ENCODE assay signal across 1 cellular context in genomic region chr1:200437556-200438203, GRCh38.
TF ChIP-seq lines count a peak whose summit lies in the region.

No MANE protein-coding gene starts in this region.

TF ChIP-seq in GM23338, 12 proteins besides CTCF, POLR2A, EP300 and RAD21 (continued from another document):
- TF ChIP-seq, protein P1, sequence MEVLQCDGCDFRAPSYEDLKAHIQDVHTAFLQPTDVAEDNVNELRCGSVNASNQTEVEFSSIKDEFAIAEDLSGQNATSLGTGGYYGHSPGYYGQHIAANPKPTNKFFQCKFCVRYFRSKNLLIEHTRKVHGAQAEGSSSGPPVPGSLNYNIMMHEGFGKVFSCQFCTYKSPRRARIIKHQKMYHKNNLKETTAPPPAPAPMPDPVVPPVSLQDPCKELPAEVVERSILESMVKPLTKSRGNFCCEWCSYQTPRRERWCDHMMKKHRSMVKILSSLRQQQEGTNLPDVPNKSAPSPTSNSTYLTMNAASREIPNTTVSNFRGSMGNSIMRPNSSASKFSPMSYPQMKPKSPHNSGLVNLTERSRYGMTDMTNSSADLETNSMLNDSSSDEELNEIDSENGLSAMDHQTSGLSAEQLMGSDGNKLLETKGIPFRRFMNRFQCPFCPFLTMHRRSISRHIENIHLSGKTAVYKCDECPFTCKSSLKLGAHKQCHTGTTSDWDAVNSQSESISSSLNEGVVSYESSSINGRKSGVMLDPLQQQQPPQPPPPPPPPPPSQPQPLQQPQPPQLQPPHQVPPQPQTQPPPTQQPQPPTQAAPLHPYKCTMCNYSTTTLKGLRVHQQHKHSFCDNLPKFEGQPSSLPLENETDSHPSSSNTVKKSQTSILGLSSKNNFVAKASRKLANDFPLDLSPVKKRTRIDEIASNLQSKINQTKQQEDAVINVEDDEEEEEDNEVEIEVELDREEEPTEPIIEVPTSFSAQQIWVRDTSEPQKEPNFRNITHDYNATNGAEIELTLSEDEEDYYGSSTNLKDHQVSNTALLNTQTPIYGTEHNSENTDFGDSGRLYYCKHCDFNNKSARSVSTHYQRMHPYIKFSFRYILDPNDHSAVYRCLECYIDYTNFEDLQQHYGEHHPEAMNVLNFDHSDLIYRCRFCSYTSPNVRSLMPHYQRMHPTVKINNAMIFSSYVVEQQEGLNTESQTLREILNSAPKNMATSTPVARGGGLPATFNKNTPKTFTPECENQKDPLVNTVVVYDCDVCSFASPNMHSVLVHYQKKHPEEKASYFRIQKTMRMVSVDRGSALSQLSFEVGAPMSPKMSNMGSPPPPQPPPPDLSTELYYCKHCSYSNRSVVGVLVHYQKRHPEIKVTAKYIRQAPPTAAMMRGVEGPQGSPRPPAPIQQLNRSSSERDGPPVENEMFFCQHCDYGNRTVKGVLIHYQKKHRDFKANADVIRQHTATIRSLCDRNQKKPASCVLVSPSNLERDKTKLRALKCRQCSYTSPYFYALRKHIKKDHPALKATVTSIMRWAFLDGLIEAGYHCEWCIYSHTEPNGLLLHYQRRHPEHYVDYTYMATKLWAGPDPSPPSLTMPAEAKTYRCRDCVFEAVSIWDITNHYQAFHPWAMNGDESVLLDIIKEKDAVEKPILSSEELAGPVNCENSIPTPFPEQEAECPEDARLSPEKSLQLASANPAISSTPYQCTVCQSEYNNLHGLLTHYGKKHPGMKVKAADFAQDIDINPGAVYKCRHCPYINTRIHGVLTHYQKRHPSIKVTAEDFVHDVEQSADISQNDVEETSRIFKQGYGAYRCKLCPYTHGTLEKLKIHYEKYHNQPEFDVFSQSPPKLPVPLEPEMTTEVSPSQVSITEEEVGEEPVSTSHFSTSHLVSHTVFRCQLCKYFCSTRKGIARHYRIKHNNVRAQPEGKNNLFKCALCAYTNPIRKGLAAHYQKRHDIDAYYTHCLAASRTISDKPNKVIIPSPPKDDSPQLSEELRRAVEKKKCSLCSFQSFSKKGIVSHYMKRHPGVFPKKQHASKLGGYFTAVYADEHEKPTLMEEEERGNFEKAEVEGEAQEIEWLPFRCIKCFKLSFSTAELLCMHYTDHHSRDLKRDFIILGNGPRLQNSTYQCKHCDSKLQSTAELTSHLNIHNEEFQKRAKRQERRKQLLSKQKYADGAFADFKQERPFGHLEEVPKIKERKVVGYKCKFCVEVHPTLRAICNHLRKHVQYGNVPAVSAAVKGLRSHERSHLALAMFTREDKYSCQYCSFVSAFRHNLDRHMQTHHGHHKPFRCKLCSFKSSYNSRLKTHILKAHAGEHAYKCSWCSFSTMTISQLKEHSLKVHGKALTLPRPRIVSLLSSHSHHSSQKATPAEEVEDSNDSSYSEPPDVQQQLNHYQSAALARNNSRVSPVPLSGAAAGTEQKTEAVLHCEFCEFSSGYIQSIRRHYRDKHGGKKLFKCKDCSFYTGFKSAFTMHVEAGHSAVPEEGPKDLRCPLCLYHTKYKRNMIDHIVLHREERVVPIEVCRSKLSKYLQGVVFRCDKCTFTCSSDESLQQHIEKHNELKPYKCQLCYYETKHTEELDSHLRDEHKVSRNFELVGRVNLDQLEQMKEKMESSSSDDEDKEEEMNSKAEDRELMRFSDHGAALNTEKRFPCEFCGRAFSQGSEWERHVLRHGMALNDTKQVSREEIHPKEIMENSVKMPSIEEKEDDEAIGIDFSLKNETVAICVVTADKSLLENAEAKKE (CRISPR knock-in tag; IDR thresholded peaks at IDR 0.05) = no peak
- TF ChIP-seq CREB1 (CRISPR knock-in tag; IDR thresholded peaks at IDR 0.05; ENCODE audit: low read depth) (no peak), POLR2AphosphoS5 (IDR thresholded peaks at IDR 0.05; ENCODE audit: low read depth) (no peak), JUNB (IDR thresholded peaks at IDR 0.05; ENCODE audit: unreplicated experiment) (no peak), ZNF114 (CRISPR knock-in tag; IDR thresholded peaks at IDR 0.05) (no peak), ZNF331 (CRISPR knock-in tag; IDR thresholded peaks at IDR 0.05; ENCODE audit: low read depth) (no peak)
